8 cellular contexts compared by ENCODE assay signal in genomic region chr3:48240711-48241491, GRCh38. TPM values are rescaled to one million over a fixed set of nuclear protein-coding genes. Genes with fewer than 3 reads are reported as not detected.
DNase-seq lines count a peak whose midpoint lies in the region; ATAC-seq and TF ChIP-seq lines count a peak whose summit lies in the region.

Gene ZNF589 (plus strand): TSS chr3:48241104. CDS start chr3:48241172, 68 bp downstream.

- H3K4me3 ChIP-seq in H7 (ENCODE audit: insufficient read depth, low read depth, low read length), result peak within 1 kb of the TSS; percentile 100
- H3K4me3 ChIP-seq in Loucy (ENCODE audit: low read length, poor library complexity, severe bottlenecking), result peak within 1 kb of the TSS; percentile 83
- H3K4me3 ChIP-seq in neuronal stem cell (ENCODE audit: low read length in 2 of 2), result peak within 1 kb of the TSS; percentile 60 to 98

- peak within 1 kb of the TSS; percentile 5 for H3K14ac ChIP-seq in neuronal stem cell (ENCODE audit: low read length)

- peak within 1 kb of the TSS; percentile 39 for H2BK120ac ChIP-seq in neuronal stem cell (ENCODE audit: low read depth, low read length)

- H3K4me1 ChIP-seq in Loucy (ENCODE audit: insufficient read depth, low read length, poor library complexity, severe bottlenecking) (peaks cover 20% of the 10 kb centered on the region), foreskin keratinocyte (no peaks in the 10 kb centered on the region), neuronal stem cell (ENCODE audit: control insufficient read depth in 2 of 2, insufficient read depth in 1 of 2, low read depth in 1 of 2, low read length in 2 of 2) (peaks cover 5 to 9% of the 10 kb centered on the region in 2 donors)

- peak within 1 kb of the TSS; percentile 67 for H2BK5ac ChIP-seq in neuronal stem cell (ENCODE audit: low read length)

- H3K9me2 ChIP-seq in Loucy (replicated peaks; ENCODE audit: low read depth, low read length), result no peaks in the 10 kb centered on the region

- no peaks in the 10 kb centered on the region for H3K27me3 ChIP-seq in H7 (ENCODE audit: control insufficient read depth, insufficient read depth, low read length)
- H3K27me3 ChIP-seq in Loucy (ENCODE audit: insufficient read depth, low read length, poor library complexity, severe bottlenecking), result no peaks in the 10 kb centered on the region
- H3K27me3 ChIP-seq in foreskin keratinocyte, result no peaks in the 10 kb centered on the region
- no peaks in the 10 kb centered on the region for H3K27me3 ChIP-seq in neuronal stem cell (ENCODE audit: control insufficient read depth in 3 of 3, insufficient read depth in 3 of 3, low read depth in 1 of 3, low read length in 3 of 3)

- H3K9me3 ChIP-seq in Loucy (ENCODE audit: insufficient read depth, low read depth, low read length) (no peaks in the 10 kb centered on the region), neuronal stem cell (replicated peaks in 1 of 2; ENCODE audit: control insufficient read depth in 2 of 2, insufficient read depth in 1 of 2, low read depth in 1 of 2, low read length in 2 of 2) (no peaks in the 10 kb centered on the region)

- peak within 1 kb of the TSS; percentile 23 for H2BK15ac ChIP-seq in neuronal stem cell (ENCODE audit: low read length)

- H3K23ac ChIP-seq in neuronal stem cell (ENCODE audit: low read depth, low read length, poor library complexity), result peak within 1 kb of the TSS; percentile 76

- H3K27ac ChIP-seq in foreskin keratinocyte (peak within 1 kb of the TSS; percentile 48), neuronal stem cell (replicated peaks; ENCODE audit: low read length) (peak within 1 kb of the TSS; percentile 65), substantia nigra (ENCODE audit: low read depth, low read length, poor library complexity, severe bottlenecking) (peak within 1 kb of the TSS; percentile 79)

- H4K91ac ChIP-seq in neuronal stem cell (ENCODE audit: low read depth, low read length, poor library complexity), result no peak within 1 kb of the TSS

- H3K36me3 ChIP-seq in H7 (replicated peaks; ENCODE audit: control insufficient read depth, insufficient read depth, low read length) (peaks cover 6% of the 10 kb centered on the region), Loucy (ENCODE audit: insufficient read depth, low read length) (no peaks in the 10 kb centered on the region), neuronal stem cell (replicated peaks in 1 of 2; ENCODE audit: control insufficient read depth in 2 of 2, insufficient read depth in 2 of 2, low read length in 2 of 2) (peaks cover 4 to 9% of the 10 kb centered on the region in 2 donors)

- ATAC-seq in foreskin keratinocyte, result peak; percentile 96

- H2BK12ac ChIP-seq in neuronal stem cell (ENCODE audit: low read length), result no peak within 1 kb of the TSS

- WGBS in neuronal stem cell (ENCODE audit: extremely low coverage in 2 of 2, insufficient read length in 2 of 2, insufficient replicate concordance in 1 of 2), 2 donors, result no CpG with 5 or more reads among the region's 57 CpGs

- H3K4me2 ChIP-seq in Loucy (ENCODE audit: low read depth, low read length, poor library complexity, severe bottlenecking) (peak within 1 kb of the TSS; percentile 58), neuronal stem cell (ENCODE audit: insufficient read depth, low read length, poor library complexity, severe bottlenecking) (peak within 1 kb of the TSS; percentile 67)

- H3K4ac ChIP-seq in neuronal stem cell (ENCODE audit: low read length), result peak within 1 kb of the TSS; percentile 99

- peaks cover 6% of the 10 kb centered on the region for H3K79me1 ChIP-seq in neuronal stem cell (ENCODE audit: low read depth, low read length)

- no peaks in the 10 kb centered on the region for H3F3A ChIP-seq in Loucy (ENCODE audit: low read depth)

- H2AFZ ChIP-seq in Loucy (ENCODE audit: low read length) (peak within 1 kb of the TSS; percentile 95), neuronal stem cell (ENCODE audit: low read length) (peak within 1 kb of the TSS; percentile 88)

- H4K8ac ChIP-seq in neuronal stem cell (ENCODE audit: low read depth, low read length), result peak within 1 kb of the TSS; percentile 17

- in situ Hi-C loops in G401 (cut with HindIII; ENCODE audit: low sequenced_read_pairs), result no loop called here

- TF ChIP-seq CTCF in Loucy (conservative IDR thresholded peaks at IDR 0.05; ENCODE audit: low read length), result peak; percentile 44
- peak; percentile 64 for TF ChIP-seq CTCF in foreskin keratinocyte (conservative IDR thresholded peaks at IDR 0.05)

- H3K79me2 ChIP-seq in Loucy (ENCODE audit: insufficient read depth, low read length), result peaks cover 12% of the 10 kb centered on the region

- H3K18ac ChIP-seq in neuronal stem cell (ENCODE audit: low read length), result peak within 1 kb of the TSS; percentile 80

- no peaks in the 10 kb centered on the region for H4K20me1 ChIP-seq in Loucy (ENCODE audit: insufficient read depth, low read length, poor library complexity, severe bottlenecking)

- H2AK5ac ChIP-seq in neuronal stem cell (ENCODE audit: low read depth, low read length), result peak within 1 kb of the TSS; percentile 58

- H3K9ac ChIP-seq in Loucy (ENCODE audit: low read depth, low read length, poor library complexity, severe bottlenecking) (peak within 1 kb of the TSS; percentile 75), neuronal stem cell (ENCODE audit: low read depth, low read length, poor library complexity) (peak within 1 kb of the TSS; percentile 93)

- peak; percentile 93 for DNase-seq in G401 (ENCODE audit: low spot score)
- peak; percentile 96 for DNase-seq in H7
- DNase-seq in SHP77 treated with DMSO at 0.1 percent for 48 hours (lab: John Stamatoyannopoulos, UW), result peak; percentile 90
- peak; percentile 92 for DNase-seq in activated gamma-delta T cell (lab: John Stamatoyannopoulos, UW)
- DNase-seq in foreskin keratinocyte, result peak; percentile 82 to 88
- peak; percentile 86 for DNase-seq in neuronal stem cell (ENCODE audit: low spot score)
- peak in 48 of 49 donors; percentile 40 to 94 (median 82) for DNase-seq in substantia nigra (lab: John Stamatoyannopoulos, UW)

RNA-seq across cellular contexts. Expression of gene ZNF589, which starts in this region (rescaled TPM):
- total RNA-seq in G401 (2014; rRNA removed; shearing (Covaris generic)), result 8.1 and 14.8 TPM in 2 replicates
- total RNA-seq in H7 (2014; rRNA removed; shearing (Covaris generic)), result 42.6 and 47.4 TPM in 2 replicates
- 10.0 and 10.5 TPM in 2 replicates for total RNA-seq in foreskin keratinocyte
- polyA plus RNA-seq in foreskin keratinocyte, result 6.2 and 6.4 TPM in 2 replicates
- polyA plus RNA-seq in neuronal stem cell (2013, experiment 1 of 2), result 28.2 TPM
- polyA plus RNA-seq in neuronal stem cell (2013, experiment 2 of 2), result 29.0 TPM

Comparison
In these comparisons a context has a peak if more than half of its experiments do, and no peak if none do; other contexts are left out.
1. Peak in every context shown above with its lines: DNase-seq, ATAC-seq, H3K4me3 ChIP-seq and H3K27ac ChIP-seq.